Comparison of ENCODE assay signal across 16 cellular contexts in genomic region chr3:32004111-32004790, GRCh38. TPM values are rescaled to one million over a fixed set of nuclear protein-coding genes. Genes with fewer than 3 reads are reported as not detected.
A peak's percentile ranks its signal among the peaks of the same experiment; 100 is the strongest.
DNase-seq lines count a peak whose midpoint lies in the region; ATAC-seq and TF ChIP-seq lines count a peak whose summit lies in the region.
"Had no signal": no experiment of that assay in that cellular context is flagged by ENCODE, and none has a peak within 500 bp of the region (broad histone marks: within the 10 kb centered on the region; RNA-seq: fewer than 3 reads in every experiment).

No MANE protein-coding gene starts in this region.

- H3K9me3 Mint-ChIP-seq in H9 (peaks cover 0 to under 1% of the 10 kb centered on the region in 2 experiments; a peak in 2 of 5 replicates), progenitor cell of endocrine pancreas (ENCODE audit: low read depth) (no peaks in the 10 kb centered on the region)
- H3K9me3 Mint-ChIP-seq in activated T-cell treated with anti-CD3 and anti-CD28 coated beads, Interleukin-2, amount 50 U/mL, for 72 hours, result no peaks in the 10 kb centered on the region

- H3K79me2 ChIP-seq in H9 (ENCODE audit: insufficient read depth, low read length), result no peaks in the 10 kb centered on the region

- no peak overlapping the region for H3K23ac ChIP-seq in H9 (ENCODE audit: insufficient read length, low read depth, low read length)

- H3K18ac ChIP-seq in H9 (ENCODE audit: insufficient read length, low read depth, low read length), result no peak overlapping the region

- no peak overlapping the region for H2AFZ ChIP-seq in H9 (ENCODE audit: low read length)

- H3K27ac ChIP-seq in H9 (ENCODE audit: insufficient read length, low read depth, low read length), result no peak overlapping the region
- H3K27ac ChIP-seq: adrenal gland, C4-2B had no signal

- no peaks in the 10 kb centered on the region for H3K23me2 ChIP-seq in H9 (ENCODE audit: insufficient read length, low read depth, low read length, poor library complexity, severe bottlenecking)

- H2BK120ac ChIP-seq in H9 (ENCODE audit: low read depth, low read length, poor library complexity, severe bottlenecking), result no peak overlapping the region

- H3K56ac ChIP-seq in H9 (ENCODE audit: insufficient read length, low read depth, low read length), result no peak overlapping the region

- H3K9me3 ChIP-seq in H9 (ENCODE audit: control insufficient read depth, low read depth, low read length), result no peaks in the 10 kb centered on the region
- H3K9me3 ChIP-seq: adrenal gland had no signal

- no peak overlapping the region for H3K4ac ChIP-seq in H9 (ENCODE audit: low read depth, low read length)

- H4K20me1 ChIP-seq in H9 (ENCODE audit: control insufficient read depth, insufficient read depth, insufficient read length), result no peaks in the 10 kb centered on the region

- no peak overlapping the region for H2AK5ac ChIP-seq in H9 (ENCODE audit: insufficient read length, low read length)

- H4K91ac ChIP-seq in H9 (ENCODE audit: insufficient read length, low read depth, low read length), result no peak overlapping the region

- H4K5ac ChIP-seq in H9 (ENCODE audit: insufficient read length, low read depth, low read length), result no peak overlapping the region

- no peak overlapping the region for H2BK5ac ChIP-seq in H9 (ENCODE audit: insufficient read length, low read length)

- no CpG with 5 or more reads among the region's 5 CpGs for WGBS in H9 (ENCODE audit: extremely low coverage, insufficient read length, low lambda C conversion rate)

- H3K4me3 Mint-ChIP-seq in H9 (no peak overlapping the region), progenitor cell of endocrine pancreas (ENCODE audit: low read depth) (no peak overlapping the region)
- no peak overlapping the region for H3K4me3 Mint-ChIP-seq in activated T-cell treated with anti-CD3 and anti-CD28 coated beads, Interleukin-2, amount 50 U/mL, for 72 hours
- H3K4me3 Mint-ChIP-seq: activated CD4-positive, alpha-beta T cell treated with anti-CD3 and anti-CD28 coated beads for 36 hours; stimulated activated naive B cell treated with anti-CD40 and anti-IgM and Interleukin-4, amounts not matched to agents 10 μg/mL and 1 μg/mL and 100 μg/mL, for 72 hours had no signal

- no peak overlapping the region for H3K9ac ChIP-seq in H9 (ENCODE audit: extremely low read depth, insufficient read length, low read length)

- TF ChIP-seq CTCF in H9 (conservative IDR thresholded peaks at IDR 0.05) (peak; percentile 24; the same call in 1 of the 3 replicates), epithelial cell of esophagus (IDR thresholded peaks at IDR 0.05; ENCODE audit: insufficient read depth, low read depth, low read length, missing control alignments) (peak; percentile 48), progenitor cell of endocrine pancreas (IDR thresholded peaks at IDR 0.05; ENCODE audit: unreplicated experiment) (peak; percentile 29), GM10248 (IDR thresholded peaks at IDR 0.05; ENCODE audit: control extremely low read depth, extremely low read depth, low read depth, missing control alignments) (no peak)

- H3K4me1 Mint-ChIP-seq in H9, result peaks cover 22 to 23% of the 10 kb centered on the region in 2 experiments
- H3K4me1 Mint-ChIP-seq in progenitor cell of endocrine pancreas (ENCODE audit: low read depth), result peaks cover 9% of the 10 kb centered on the region
- peaks cover 9% of the 10 kb centered on the region for H3K4me1 Mint-ChIP-seq in activated T-cell treated with anti-CD3 and anti-CD28 coated beads, Interleukin-2, amount 50 U/mL, for 72 hours (ENCODE audit: low read depth)
- H3K4me1 Mint-ChIP-seq: activated CD4-positive, alpha-beta T cell treated with anti-CD3 and anti-CD28 coated beads for 36 hours had no signal

- H3K4me2 ChIP-seq in H9 (ENCODE audit: insufficient read depth, insufficient read length, low read length), result no peak overlapping the region

- ATAC-seq in activated T-cell treated with anti-CD3 and anti-CD28 coated beads, Interleukin-2, amount 50 U/mL, for 72 hours (replicated peaks in 1 of 2), result no peak
- ATAC-seq: activated CD4-positive, alpha-beta T cell treated with anti-CD3 and anti-CD28 coated beads for 36 hours; stimulated activated naive B cell treated with anti-CD40 and anti-IgM and Interleukin-4, amounts not matched to agents 10 μg/mL and 1 μg/mL and 100 μg/mL, for 72 hours had no signal

- H2BK15ac ChIP-seq in H9 (ENCODE audit: low read depth, low read length), result no peak overlapping the region

- DNase-seq in H9, result peak; percentile 44
- peak; percentile 44 for DNase-seq in NCI-H2171 (lab: John Stamatoyannopoulos, UW)
- DNase-seq in epithelial cell of esophagus (ENCODE audit: low read depth), result peak; percentile 51
- no peak for DNase-seq in progenitor cell of endocrine pancreas (ENCODE audit: low spot score, unreplicated experiment)
- DNase-seq in GM10248 (ENCODE audit: extremely low spot score), result no peak
- DNase-seq in activated T-cell treated with anti-CD3 and anti-CD28 coated beads, Interleukin-2, amount 50 U/mL, for 72 hours, result no peak
- DNase-seq in DMS79 treated with DMSO at 0.1 percent for 48 hours (lab: John Stamatoyannopoulos, UW), result no peak
- DNase-seq: activated CD4-positive, alpha-beta T cell treated with anti-CD3 and anti-CD28 coated beads for 36 hours; activated T-cell treated with anti-CD3 and anti-CD28 coated beads for 4 hours; adrenal gland; KG1; NCI-H2029; stimulated activated CD4-positive, alpha-beta T cell treated with anti-CD3 and anti-CD28 coated beads, Interleukin-4, amount 100 ng/mL, for 1 hour; stimulated activated naive B cell treated with anti-CD40 and anti-IgM and Interleukin-4, amounts not matched to agents 10 μg/mL and 1 μg/mL and 100 μg/mL, for 72 hours; T-helper 1 cell had no signal

- no peak overlapping the region for H3K14ac ChIP-seq in H9 (ENCODE audit: insufficient read depth, low read length)

- CTCF ChIA-PET in GM10248 (lab: Yijun Ruan, JAX), result interaction anchor here (1.8 kb wide), 1 partner anchor 13 kb away, joined by 3 read pairs; no protein-coding TSS in a partner anchor

- no peak overlapping the region for H3T11ph ChIP-seq in H9 (ENCODE audit: low read length)

- POLR2A ChIA-PET in GM10248 (lab: Yijun Ruan, JAX), result no interaction called here

- no peak overlapping the region for H4K8ac ChIP-seq in H9 (replicated peaks; ENCODE audit: insufficient read length, low read depth, low read length)

- H3K36me3 Mint-ChIP-seq in H9 (ENCODE audit: insufficient read depth in 1 of 3, low read depth in 3 of 3), result no peaks in the 10 kb centered on the region
- H3K36me3 Mint-ChIP-seq in progenitor cell of endocrine pancreas (ENCODE audit: insufficient read depth), result no peaks in the 10 kb centered on the region
- no peaks in the 10 kb centered on the region for H3K36me3 Mint-ChIP-seq in activated T-cell treated with anti-CD3 and anti-CD28 coated beads, Interleukin-2, amount 50 U/mL, for 72 hours (ENCODE audit: insufficient read depth in 2 of 2)

- no peak overlapping the region for H2BK12ac ChIP-seq in H9 (ENCODE audit: insufficient read length, low read depth, low read length)

- H3K27me3 Mint-ChIP-seq in H9 (ENCODE audit: low read depth) (no peaks in the 10 kb centered on the region; the same call in 1 of the 2 replicates), progenitor cell of endocrine pancreas (peaks cover 7% of the 10 kb centered on the region)
- H3K27me3 Mint-ChIP-seq in activated T-cell treated with anti-CD3 and anti-CD28 coated beads, Interleukin-2, amount 50 U/mL, for 72 hours (ENCODE audit: low read depth), result peaks cover 24% of the 10 kb centered on the region
- H3K27me3 Mint-ChIP-seq: stimulated activated naive B cell treated with anti-CD40 and anti-IgM and Interleukin-4, amounts not matched to agents 10 μg/mL and 1 μg/mL and 100 μg/mL, for 72 hours had no signal

- H3K27me3 ChIP-seq in H9 (ENCODE audit: insufficient read depth, low read length), result no peaks in the 10 kb centered on the region
- H3K27me3 ChIP-seq: adrenal gland had no signal

- peaks cover 3% of the 10 kb centered on the region; the same call in 1 of the 2 replicates for H3K4me1 ChIP-seq in H9 (ENCODE audit: insufficient read depth, low read length)
- H3K4me1 ChIP-seq: adrenal gland had no signal

- no peak overlapping the region for H2BK20ac ChIP-seq in H9 (ENCODE audit: low read depth, low read length, poor library complexity, severe bottlenecking)

- H3K79me1 ChIP-seq in H9 (ENCODE audit: insufficient read depth, low read depth, low read length, poor library complexity, severe bottlenecking), result no peaks in the 10 kb centered on the region

- H3K4me3 ChIP-seq in epithelial cell of esophagus (ENCODE audit: low read length), result no peak overlapping the region
- H3K4me3 ChIP-seq: adrenal gland had no signal

- H3K27ac Mint-ChIP-seq in H9 (no peak overlapping the region), progenitor cell of endocrine pancreas (no peak overlapping the region)
- H3K27ac Mint-ChIP-seq in activated T-cell treated with anti-CD3 and anti-CD28 coated beads, Interleukin-2, amount 50 U/mL, for 72 hours, result no peak overlapping the region
- H3K27ac Mint-ChIP-seq: activated CD4-positive, alpha-beta T cell treated with anti-CD3 and anti-CD28 coated beads for 36 hours had no signal

RNA-seq across cellular contexts. Expression of gene ZNF860, which starts 22.7 kb away (rescaled TPM):
- 2.1 and 2.6 TPM in 2 replicates for total RNA-seq in H9 (2021)
- 2.1 and 2.2 TPM in 2 replicates for total RNA-seq in progenitor cell of endocrine pancreas
- total RNA-seq in activated T-cell treated with anti-CD3 and anti-CD28 coated beads, Interleukin-2, amount 50 U/mL, for 72 hours, result under 1 TPM in 1 of 2 donors, not detected in 1; 0.14 TPM

RNA-seq across cellular contexts. Expression of gene OSBPL10, which starts 23.2 kb away (rescaled TPM):
- total RNA-seq in H9 (2021), result 42.7 and 46.7 TPM in 2 replicates
- total RNA-seq in progenitor cell of endocrine pancreas, result 23.9 and 25.2 TPM in 2 replicates
- total RNA-seq in activated T-cell treated with anti-CD3 and anti-CD28 coated beads, Interleukin-2, amount 50 U/mL, for 72 hours, result 1 to 10 TPM; 2.2 to 5.1 TPM

Comparison
In these comparisons a context has a peak if more than half of its experiments do, and no peak if none do; other contexts are left out.
1. DNase-seq: peak in H9 (single experiment), NCI-H2171 (single experiment) and epithelial cell of esophagus (single experiment); none in progenitor cell of endocrine pancreas (single experiment), GM10248 (single experiment), activated T-cell treated with anti-CD3 and anti-CD28 coated beads, Interleukin-2, amount 50 U/mL, for 72 hours (0 of 2) and DMS79 treated with DMSO at 0.1 percent for 48 hours (single experiment).